Comparison of ENCODE assay signal across 28 cellular contexts in genomic region chr1:104392552-104392951, GRCh38.
"Had no signal": no experiment of that assay in that cellular context is flagged by ENCODE, and none has a peak within 500 bp of the region (broad histone marks: within the 10 kb centered on the region; RNA-seq: fewer than 3 reads in every experiment).

No MANE protein-coding gene starts in this region.

- H3K4me1 ChIP-seq: colonic mucosa, esophagus muscularis mucosa, esophagus squamous epithelium, foreskin keratinocyte, gastrocnemius medialis, gastroesophageal sphincter, heart left ventricle, heart right ventricle had no signal

- ATAC-seq: effector memory CD8-positive, alpha-beta T cell; esophagus mucosa; foreskin keratinocyte; gastrocnemius medialis; gastroesophageal sphincter; heart left ventricle; heart right ventricle had no signal

- H3K36me3 ChIP-seq: colonic mucosa, esophagus muscularis mucosa, esophagus squamous epithelium, gastrocnemius medialis, gastroesophageal sphincter, heart left ventricle, heart right ventricle had no signal

- H3K4me3 ChIP-seq: colonic mucosa, coronary artery, dorsolateral prefrontal cortex, esophagus muscularis mucosa, esophagus squamous epithelium, gastrocnemius medialis, gastroesophageal sphincter, heart left ventricle, heart right ventricle, hepatocyte had no signal

- H3K9me3 Mint-ChIP-seq: endodermal cell had no signal

- H3K27ac Mint-ChIP-seq: dendritic cell treated with granulocyte-macrophage colony-stimulating factor and Interleukin-4, amounts not matched to agents 40 ng/mL and 50 ng/mL, for 4 days; effector memory CD8-positive, alpha-beta T cell; endodermal cell had no signal

- H3K4me2 ChIP-seq: hepatocyte had no signal

- DNase-seq: colonic mucosa; cortex of kidney; dermis blood vessel endothelial cell; dorsolateral prefrontal cortex; effector CD4-positive, alpha-beta T cell; effector CD8-positive, alpha-beta T cell; effector memory CD4-positive, alpha-beta T cell; effector memory CD8-positive, alpha-beta T cell; endodermal cell; erythroblast; esophagus squamous epithelium; foreskin fibroblast; foreskin keratinocyte; foreskin melanocyte; gastrocnemius medialis; glutamatergic neuron; head of caudate nucleus; heart left ventricle; heart right ventricle had no signal

- H3K9me3 ChIP-seq: colonic mucosa, esophagus muscularis mucosa, gastrocnemius medialis had no signal

- FAIRE-seq: endometrium, endothelial cell of umbilical vein had no signal

- H3K27ac ChIP-seq: colonic mucosa, coronary artery, dorsolateral prefrontal cortex, epithelial cell of prostate, esophagus muscularis mucosa, esophagus squamous epithelium, foreskin keratinocyte, gastrocnemius medialis, gastroesophageal sphincter, heart left ventricle, heart right ventricle, hepatocyte had no signal
